ENCODE assay signal across 1 cellular context in the genomic region with DNA sequence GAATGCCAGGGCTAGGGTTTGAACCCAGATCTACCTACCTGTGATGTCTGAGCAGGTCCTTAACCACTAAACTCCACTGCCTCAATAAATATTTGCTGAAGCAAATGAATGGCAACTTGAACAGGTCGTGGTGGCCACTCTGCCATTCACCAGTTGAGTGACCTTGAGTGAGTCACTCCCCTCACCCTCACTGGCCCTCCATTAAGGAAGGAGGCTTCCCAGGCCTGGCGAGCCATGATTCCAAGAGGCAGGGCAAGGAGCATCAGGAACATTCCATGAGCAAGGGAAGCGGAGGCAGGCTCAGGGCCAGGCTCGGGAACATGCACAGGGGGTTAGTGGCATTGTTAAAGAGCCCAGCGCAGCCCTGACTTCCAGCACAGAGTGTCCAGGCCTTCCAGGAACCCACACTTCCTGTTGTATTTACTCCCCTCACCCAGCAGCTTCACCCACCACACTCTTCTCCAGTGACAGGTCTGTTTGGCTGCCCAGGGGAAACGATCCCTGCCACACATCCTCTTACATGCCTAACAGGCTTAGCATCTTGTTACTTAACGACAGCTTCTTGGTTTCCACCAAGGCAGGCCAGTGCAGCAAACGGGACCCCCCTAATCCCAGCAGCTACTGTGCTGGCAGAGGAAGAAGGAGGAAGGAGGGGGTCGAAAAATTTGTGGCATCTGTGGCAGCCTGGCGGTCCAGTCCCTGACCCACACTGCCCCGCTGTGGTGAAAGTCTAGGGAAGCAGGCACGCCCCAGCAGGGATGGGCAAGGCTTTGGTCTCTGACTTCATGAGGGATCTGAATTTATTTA.
TF ChIP-seq lines count a peak whose summit lies in the region.

No MANE protein-coding gene starts in this region.

TF ChIP-seq in K562, 482 proteins besides CTCF, POLR2A, EP300 and RAD21 (continued from another document):
- TF ChIP-seq, protein P1, sequence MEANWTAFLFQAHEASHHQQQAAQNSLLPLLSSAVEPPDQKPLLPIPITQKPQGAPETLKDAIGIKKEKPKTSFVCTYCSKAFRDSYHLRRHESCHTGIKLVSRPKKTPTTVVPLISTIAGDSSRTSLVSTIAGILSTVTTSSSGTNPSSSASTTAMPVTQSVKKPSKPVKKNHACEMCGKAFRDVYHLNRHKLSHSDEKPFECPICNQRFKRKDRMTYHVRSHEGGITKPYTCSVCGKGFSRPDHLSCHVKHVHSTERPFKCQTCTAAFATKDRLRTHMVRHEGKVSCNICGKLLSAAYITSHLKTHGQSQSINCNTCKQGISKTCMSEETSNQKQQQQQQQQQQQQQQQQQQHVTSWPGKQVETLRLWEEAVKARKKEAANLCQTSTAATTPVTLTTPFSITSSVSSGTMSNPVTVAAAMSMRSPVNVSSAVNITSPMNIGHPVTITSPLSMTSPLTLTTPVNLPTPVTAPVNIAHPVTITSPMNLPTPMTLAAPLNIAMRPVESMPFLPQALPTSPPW (CRISPR knock-in tag; IDR thresholded peaks at IDR 0.05): peak; percentile 27; the same call in 1 of the 2 replicates
- TF ChIP-seq ZNF197 (CRISPR knock-in tag; IDR thresholded peaks at IDR 0.05; ENCODE audit: low read depth): no peak
- TF ChIP-seq, protein P2, sequence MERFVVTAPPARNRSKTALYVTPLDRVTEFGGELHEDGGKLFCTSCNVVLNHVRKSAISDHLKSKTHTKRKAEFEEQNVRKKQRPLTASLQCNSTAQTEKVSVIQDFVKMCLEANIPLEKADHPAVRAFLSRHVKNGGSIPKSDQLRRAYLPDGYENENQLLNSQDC (CRISPR knock-in tag; IDR thresholded peaks at IDR 0.05): no peak
- TF ChIP-seq, protein P3, sequence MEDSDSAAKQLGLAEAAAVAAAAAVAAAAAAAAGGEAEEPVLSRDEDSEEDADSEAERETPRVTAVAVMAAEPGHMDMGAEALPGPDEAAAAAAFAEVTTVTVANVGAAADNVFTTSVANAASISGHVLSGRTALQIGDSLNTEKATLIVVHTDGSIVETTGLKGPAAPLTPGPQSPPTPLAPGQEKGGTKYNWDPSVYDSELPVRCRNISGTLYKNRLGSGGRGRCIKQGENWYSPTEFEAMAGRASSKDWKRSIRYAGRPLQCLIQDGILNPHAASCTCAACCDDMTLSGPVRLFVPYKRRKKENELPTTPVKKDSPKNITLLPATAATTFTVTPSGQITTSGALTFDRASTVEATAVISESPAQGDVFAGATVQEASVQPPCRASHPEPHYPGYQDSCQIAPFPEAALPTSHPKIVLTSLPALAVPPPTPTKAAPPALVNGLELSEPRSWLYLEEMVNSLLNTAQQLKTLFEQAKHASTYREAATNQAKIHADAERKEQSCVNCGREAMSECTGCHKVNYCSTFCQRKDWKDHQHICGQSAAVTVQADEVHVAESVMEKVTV (CRISPR knock-in tag; IDR thresholded peaks at IDR 0.05): peak; percentile 33; the same call in 1 of the 2 replicates
- TF ChIP-seq, protein P4, sequence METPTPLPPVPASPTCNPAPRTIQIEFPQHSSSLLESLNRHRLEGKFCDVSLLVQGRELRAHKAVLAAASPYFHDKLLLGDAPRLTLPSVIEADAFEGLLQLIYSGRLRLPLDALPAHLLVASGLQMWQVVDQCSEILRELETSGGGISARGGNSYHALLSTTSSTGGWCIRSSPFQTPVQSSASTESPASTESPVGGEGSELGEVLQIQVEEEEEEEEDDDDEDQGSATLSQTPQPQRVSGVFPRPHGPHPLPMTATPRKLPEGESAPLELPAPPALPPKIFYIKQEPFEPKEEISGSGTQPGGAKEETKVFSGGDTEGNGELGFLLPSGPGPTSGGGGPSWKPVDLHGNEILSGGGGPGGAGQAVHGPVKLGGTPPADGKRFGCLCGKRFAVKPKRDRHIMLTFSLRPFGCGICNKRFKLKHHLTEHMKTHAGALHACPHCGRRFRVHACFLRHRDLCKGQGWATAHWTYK (CRISPR knock-in tag; IDR thresholded peaks at IDR 0.05): peak; percentile 70; the same call in 1 of the 2 replicates
